ENCODE assay signal across 8 cellular contexts in the genomic region with DNA sequence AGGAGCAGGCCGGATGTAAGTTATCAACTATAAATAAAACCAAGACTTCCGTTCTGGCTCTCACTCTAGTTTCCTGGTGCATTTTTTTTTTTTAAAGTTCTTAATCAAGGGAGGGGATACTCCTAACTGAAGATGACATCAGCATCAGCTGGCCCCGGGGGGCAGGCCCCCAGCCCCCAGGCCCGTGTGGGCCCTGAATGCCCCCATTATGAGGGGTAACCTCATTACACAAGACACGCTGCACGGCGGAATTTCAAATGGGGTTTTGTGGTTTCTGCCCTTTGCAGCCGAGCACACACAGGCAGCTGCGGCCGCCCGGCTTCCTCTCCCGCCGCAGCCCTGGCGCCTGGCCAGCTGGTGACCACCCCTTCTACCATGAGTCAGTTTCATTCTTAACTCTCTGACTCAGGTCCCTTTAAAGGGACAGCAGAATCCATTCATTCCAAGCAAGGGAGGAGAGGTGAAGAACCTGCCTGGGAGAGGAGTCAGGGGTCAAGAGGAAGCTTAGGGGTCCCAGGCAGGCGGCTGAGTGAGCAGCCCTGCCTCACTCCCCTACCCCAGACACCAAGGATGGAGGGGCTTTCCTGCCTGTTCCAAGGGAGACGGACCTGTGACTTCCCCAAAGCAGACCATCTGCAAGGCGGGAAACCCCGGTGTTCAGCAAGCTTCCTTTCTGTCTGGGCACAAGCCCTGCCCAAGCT. TPM values are rescaled to one million over a fixed set of nuclear protein-coding genes. Genes with fewer than 3 reads are reported as not detected.
DNase-seq lines count a peak whose midpoint lies in the region; ATAC-seq, FAIRE-seq and TF ChIP-seq lines count a peak whose summit lies in the region.

No MANE protein-coding gene starts in this region.

- H3K27ac Mint-ChIP-seq in memory B cell, result peak overlapping the region; percentile 92
- no peak overlapping the region for H3K27ac Mint-ChIP-seq in endothelial cell (ENCODE audit: unreplicated experiment)

- no peak for TF ChIP-seq CTCF in coronary artery (IDR thresholded peaks at IDR 0.05)
- TF ChIP-seq CTCF in endothelial cell (IDR thresholded peaks at IDR 0.05; ENCODE audit: unreplicated experiment), result no peak

- H3K27ac ChIP-seq in coronary artery, result peak overlapping the region; percentile 49 to 85

- H3K4me1 Mint-ChIP-seq in memory B cell, result peaks cover 54% of the 10 kb centered on the region
- H3K4me1 Mint-ChIP-seq in endothelial cell (ENCODE audit: unreplicated experiment), result peaks cover 6% of the 10 kb centered on the region

- H3K27me3 Mint-ChIP-seq in memory B cell (no peaks in the 10 kb centered on the region), endothelial cell (ENCODE audit: unreplicated experiment) (peaks cover 16% of the 10 kb centered on the region)

- H3K9me3 Mint-ChIP-seq in memory B cell (no peaks in the 10 kb centered on the region), endothelial cell (ENCODE audit: unreplicated experiment) (no peaks in the 10 kb centered on the region)

- ATAC-seq in HG02759 (IDR thresholded peaks at IDR 0.05; ENCODE audit: unreplicated experiment), result peak; percentile 64
- ATAC-seq in memory B cell (ENCODE audit: low read depth), result peak; percentile 59

- peak overlapping the region; percentile 73 for H3K4me3 Mint-ChIP-seq in memory B cell
- H3K4me3 Mint-ChIP-seq in endothelial cell (ENCODE audit: unreplicated experiment), result no peak overlapping the region

- H3K36me3 Mint-ChIP-seq in memory B cell (no peaks in the 10 kb centered on the region), endothelial cell (ENCODE audit: low read depth, unreplicated experiment) (peaks cover 7% of the 10 kb centered on the region)

- DNase-seq in GM12892 (ENCODE audit: insufficient read length), result peak; percentile 78
- peak; percentile 52 for DNase-seq in NCI-H2196 treated with DMSO at 0.1 percent for 48 hours (lab: John Stamatoyannopoulos, UW; ENCODE audit: unreplicated experiment)
- peak; percentile 93 for DNase-seq in activated CD4-positive, alpha-beta T cell treated with anti-CD3 and anti-CD28 coated beads for 48 hours
- DNase-seq in coronary artery (ENCODE audit: low spot score), result peak; percentile 95
- DNase-seq in memory B cell (ENCODE audit: low spot score in 2 of 2), result peak; percentile 68
- peak; percentile 62 for DNase-seq in stimulated activated CD8-positive, alpha-beta memory T cell treated with anti-CD3 and anti-CD28 coated beads, Interleukin-12 subunit alpha, Interleukin-12 subunit beta, amount 100 ng/mL, for 1 hour (ENCODE audit: low read depth)
- no peak for DNase-seq in endothelial cell (ENCODE audit: low spot score)

- peak overlapping the region; percentile 40 for H3K4me3 ChIP-seq in coronary artery

- peak; percentile 16; the same call in 1 of the 2 replicates for TF ChIP-seq POLR2A in GM12892 (IDR thresholded peaks at IDR 0.05; ENCODE audit: low read depth, low read length)

- FAIRE-seq in GM12892 (lab: Jason Lieb, UNC), result peak; percentile 89

RNA-seq across cellular contexts. Expression of a gene that starts 3.4 kb away (rescaled TPM):
- polyA plus RNA-seq in GM12892 (2012; ENCODE audit: missing spikeins), result 0.34 TPM
- not detected for total RNA-seq in endothelial cell (ENCODE audit: unreplicated experiment)
